ENCODE assay signal across 13 cellular contexts in genomic region chr16:85536411-85537330, GRCh38.
DNase-seq lines count a peak whose midpoint lies in the region; ATAC-seq, FAIRE-seq and TF ChIP-seq lines count a peak whose summit lies in the region.
"Had no signal": no experiment of that assay in that cellular context is flagged by ENCODE, and none has a peak within 500 bp of the region (broad histone marks: within the 10 kb centered on the region; RNA-seq: fewer than 3 reads in every experiment).

No MANE protein-coding gene starts in this region.

- peaks cover 0 to under 1% (median 0%) of the 10 kb centered on the region in 3 donors for H3K4me1 Mint-ChIP-seq in CD8-positive, alpha-beta memory T cell
- H3K4me1 Mint-ChIP-seq in brain, result peaks cover 71% of the 10 kb centered on the region

- WGBS in right lobe of liver (ENCODE audit: insufficient coverage, low coverage, low lambda C conversion rate, missing lambda C conversion rate), result 42% methylated on average over 14 of the region's 30 CpGs

- TF ChIP-seq CTCF in brain (conservative IDR thresholded peaks at IDR 0.05) (no peak), right lobe of liver (IDR thresholded peaks at IDR 0.05) (no peak)

- peak overlapping the region in 1 of 8 donors; percentile 38 for H3K27ac Mint-ChIP-seq in CD8-positive, alpha-beta memory T cell
- H3K27ac Mint-ChIP-seq in brain, result peak overlapping the region; percentile 23 to 91 (median 74)

- ATAC-seq in right lobe of liver (peak; percentile 49 to 73 (median 59)), HG02759 (IDR thresholded peaks at IDR 0.05; ENCODE audit: unreplicated experiment) (no peak), GM19351 (IDR thresholded peaks at IDR 0.05; ENCODE audit: unreplicated experiment) (no peak)

- POLR2A ChIA-PET in CD8-positive, alpha-beta memory T cell (lab: Charles Lee), result interaction anchor here (0.6 kb wide), 1 partner anchor 19 kb away, joined by 3 read pairs; no protein-coding TSS in a partner anchor

- H3K27ac ChIP-seq in CD8-positive, alpha-beta memory T cell (ENCODE audit: low read depth, low read length), result peak overlapping the region; percentile 86
- H3K27ac ChIP-seq in right lobe of liver (peak overlapping the region; percentile 53 to 80 (median 80)), rectal smooth muscle tissue (ENCODE audit: low read depth, low read length) (peak overlapping the region; percentile 92)

- peaks cover 2 to 12% (median 3%) of the 10 kb centered on the region in 5 donors for H3K9me3 Mint-ChIP-seq in CD8-positive, alpha-beta memory T cell
- H3K9me3 Mint-ChIP-seq in brain, result peaks cover 0 to 17% (median 11%) of the 10 kb centered on the region in 5 experiments

- CTCF ChIA-PET in CD8-positive, alpha-beta memory T cell (lab: Charles Lee), result interaction anchor here (0.8 to 1.5 kb wide), 3 partner anchors 74 to 224 kb away, joined by 3 to 5 read pairs (median 4); no protein-coding TSS in a partner anchor

- no peaks in the 10 kb centered on the region for H3K27me3 ChIP-seq in CD8-positive, alpha-beta memory T cell (ENCODE audit: insufficient read depth, low read length, poor library complexity, severe bottlenecking)
- H3K27me3 ChIP-seq in right lobe of liver (no peaks in the 10 kb centered on the region), rectal smooth muscle tissue (ENCODE audit: control insufficient read depth, insufficient read depth, low read length) (no peaks in the 10 kb centered on the region)

- no peak for FAIRE-seq in urothelium cell line (lab: Jason Lieb, UNC)
- FAIRE-seq: astrocyte, D721Med had no signal

- TF ChIP-seq POLR2A in right lobe of liver (IDR thresholded peaks at IDR 0.05), result peak; percentile 95

- no peak for DNase-seq in CD8-positive, alpha-beta memory T cell
- DNase-seq in right lobe of liver, result peak; percentile 75 to 84 (median 83)
- no peak for DNase-seq in NOMO-1 treated with DMSO at 0.1 percent for 48 hours (lab: John Stamatoyannopoulos, UW; ENCODE audit: unreplicated experiment)
- no peak for DNase-seq in urothelium cell line (ENCODE audit: low spot score)
- DNase-seq: activated gamma-delta T cell, NCI-H2107, NCI-H82 had no signal

- peaks cover 0 to 5% (median 0%) of the 10 kb centered on the region in 3 donors for H3K36me3 Mint-ChIP-seq in CD8-positive, alpha-beta memory T cell
- H3K36me3 Mint-ChIP-seq in brain, result peaks cover 13% of the 10 kb centered on the region

- no peaks in the 10 kb centered on the region for H3K36me3 ChIP-seq in CD8-positive, alpha-beta memory T cell (ENCODE audit: insufficient read depth, low read length)
- H3K36me3 ChIP-seq in right lobe of liver, result no peaks in the 10 kb centered on the region
- no peaks in the 10 kb centered on the region for H3K36me3 ChIP-seq in rectal smooth muscle tissue (ENCODE audit: control insufficient read depth, insufficient read depth, low read length)

- H3K4me1 ChIP-seq in CD8-positive, alpha-beta memory T cell (ENCODE audit: insufficient read depth, low read length), result no peaks in the 10 kb centered on the region
- H3K4me1 ChIP-seq in right lobe of liver (peaks cover 0 to 61% (median 24%) of the 10 kb centered on the region in 4 donors), rectal smooth muscle tissue (ENCODE audit: control insufficient read depth, insufficient read depth, low read length) (peaks cover 10% of the 10 kb centered on the region)

- H3K27me3 Mint-ChIP-seq in CD8-positive, alpha-beta memory T cell, result no peaks in the 10 kb centered on the region
- H3K27me3 Mint-ChIP-seq in brain, result no peaks in the 10 kb centered on the region

- no peaks in the 10 kb centered on the region for H3K9me3 ChIP-seq in CD8-positive, alpha-beta memory T cell (ENCODE audit: low read length)
- H3K9me3 ChIP-seq in right lobe of liver, result no peaks in the 10 kb centered on the region

- intact Hi-C loops in right lobe of liver (cut with DNase I), result no loop called here

- H3K4me3 ChIP-seq in CD8-positive, alpha-beta memory T cell (ENCODE audit: low read length), result no peak overlapping the region
- H3K4me3 ChIP-seq in right lobe of liver (peak overlapping the region in 1 of 3 donors; percentile 20), rectal smooth muscle tissue (ENCODE audit: low read length) (peak overlapping the region; percentile 14)

- H3K4me3 Mint-ChIP-seq in CD8-positive, alpha-beta memory T cell, result no peak overlapping the region
- H3K4me3 Mint-ChIP-seq in brain, result peak overlapping the region in 1 of 5 experiments; percentile 27

- no peak overlapping the region for H3K9ac ChIP-seq in rectal smooth muscle tissue (ENCODE audit: low read length)

Comparison
In these comparisons a context has a peak if more than half of its experiments do, and no peak if none do; other contexts are left out.
1. DNase-seq: peak in right lobe of liver (3 of 3); none in CD8-positive, alpha-beta memory T cell (0 of 5), NOMO-1 treated with DMSO at 0.1 percent for 48 hours (single experiment) and urothelium cell line (single experiment).
2. ATAC-seq: peak in right lobe of liver (4 of 4); none in HG02759 (single experiment) and GM19351 (single experiment).
3. Peak in every context shown above with its lines, with median percentiles within 50 percentile points of each other: H3K27ac ChIP-seq.